ENCODE assay signal across 1 cellular context in the genomic region with DNA sequence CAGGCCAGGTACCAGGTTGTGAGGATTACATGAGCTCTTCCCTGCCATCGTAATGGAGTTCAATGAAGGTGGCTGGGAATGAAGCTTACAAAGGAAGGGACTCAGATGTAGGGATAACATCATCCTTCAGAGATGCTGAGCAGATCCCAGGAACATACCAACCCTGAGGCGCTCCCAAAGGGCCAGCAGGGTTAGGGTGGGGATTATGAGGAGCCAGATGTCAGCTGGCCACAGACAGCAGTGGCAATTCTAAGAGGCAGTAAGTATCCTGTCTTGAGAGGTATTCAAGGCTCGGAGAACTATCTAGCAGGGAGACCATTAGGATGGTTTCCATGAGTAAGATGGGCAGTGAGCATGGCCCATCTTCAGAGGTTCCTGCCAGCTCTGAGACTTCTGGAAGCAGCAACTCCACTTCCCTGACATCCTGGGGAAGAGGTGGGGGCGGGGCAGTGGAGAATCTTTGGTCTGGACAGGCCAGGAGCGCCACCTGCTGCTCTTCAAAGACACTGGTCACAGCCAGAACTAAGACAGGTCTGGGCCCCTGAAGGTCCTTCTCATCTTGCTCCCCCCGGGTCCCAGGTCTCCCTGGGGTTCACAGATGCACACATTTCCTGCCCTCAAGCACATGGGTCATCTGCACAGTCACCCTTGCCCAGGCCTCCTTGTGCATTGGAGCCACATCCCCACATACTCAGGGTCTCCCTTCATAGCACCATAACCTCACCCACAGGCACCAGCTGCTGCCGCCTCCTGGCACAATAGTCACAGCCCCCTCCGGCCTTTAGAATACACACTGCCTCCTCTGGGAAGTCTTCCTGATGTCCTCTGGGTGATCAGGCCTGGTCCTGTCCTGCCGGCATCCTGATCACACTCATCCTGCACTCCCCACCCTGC.
TF ChIP-seq lines count a peak whose summit lies in the region.

No MANE protein-coding gene starts in this region.

TF ChIP-seq in K562, 482 proteins besides CTCF, POLR2A, EP300 and RAD21 (continued from another document and continues in another):
- TF ChIP-seq SP2 (IDR thresholded peaks at IDR 0.05; ENCODE audit: extremely low read depth, low read depth, low read length, poor library complexity, severe bottlenecking), result no peak
- TF ChIP-seq ZC3H11A (IDR thresholded peaks at IDR 0.05; ENCODE audit: low read depth, low read length), result no peak
- TF ChIP-seq, protein P1, sequence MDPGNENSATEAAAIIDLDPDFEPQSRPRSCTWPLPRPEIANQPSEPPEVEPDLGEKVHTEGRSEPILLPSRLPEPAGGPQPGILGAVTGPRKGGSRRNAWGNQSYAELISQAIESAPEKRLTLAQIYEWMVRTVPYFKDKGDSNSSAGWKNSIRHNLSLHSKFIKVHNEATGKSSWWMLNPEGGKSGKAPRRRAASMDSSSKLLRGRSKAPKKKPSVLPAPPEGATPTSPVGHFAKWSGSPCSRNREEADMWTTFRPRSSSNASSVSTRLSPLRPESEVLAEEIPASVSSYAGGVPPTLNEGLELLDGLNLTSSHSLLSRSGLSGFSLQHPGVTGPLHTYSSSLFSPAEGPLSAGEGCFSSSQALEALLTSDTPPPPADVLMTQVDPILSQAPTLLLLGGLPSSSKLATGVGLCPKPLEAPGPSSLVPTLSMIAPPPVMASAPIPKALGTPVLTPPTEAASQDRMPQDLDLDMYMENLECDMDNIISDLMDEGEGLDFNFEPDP (CRISPR knock-in tag; IDR thresholded peaks at IDR 0.05), result no peak
- TF ChIP-seq JUND (IDR thresholded peaks at IDR 0.05; ENCODE audit: borderline replicate concordance, low read depth, low read length), result peak; percentile 55
- TF ChIP-seq JUND (tag; IDR thresholded peaks at IDR 0.05; ENCODE audit: borderline replicate concordance, low read depth, low read length), result peak; percentile 21; the same call in 1 of the 3 replicates
- TF ChIP-seq NRF1 (conservative IDR thresholded peaks at IDR 0.05 in 1 of 2, IDR thresholded peaks at IDR 0.05 in 1 of 2), result no peak
- TF ChIP-seq, protein P2, sequence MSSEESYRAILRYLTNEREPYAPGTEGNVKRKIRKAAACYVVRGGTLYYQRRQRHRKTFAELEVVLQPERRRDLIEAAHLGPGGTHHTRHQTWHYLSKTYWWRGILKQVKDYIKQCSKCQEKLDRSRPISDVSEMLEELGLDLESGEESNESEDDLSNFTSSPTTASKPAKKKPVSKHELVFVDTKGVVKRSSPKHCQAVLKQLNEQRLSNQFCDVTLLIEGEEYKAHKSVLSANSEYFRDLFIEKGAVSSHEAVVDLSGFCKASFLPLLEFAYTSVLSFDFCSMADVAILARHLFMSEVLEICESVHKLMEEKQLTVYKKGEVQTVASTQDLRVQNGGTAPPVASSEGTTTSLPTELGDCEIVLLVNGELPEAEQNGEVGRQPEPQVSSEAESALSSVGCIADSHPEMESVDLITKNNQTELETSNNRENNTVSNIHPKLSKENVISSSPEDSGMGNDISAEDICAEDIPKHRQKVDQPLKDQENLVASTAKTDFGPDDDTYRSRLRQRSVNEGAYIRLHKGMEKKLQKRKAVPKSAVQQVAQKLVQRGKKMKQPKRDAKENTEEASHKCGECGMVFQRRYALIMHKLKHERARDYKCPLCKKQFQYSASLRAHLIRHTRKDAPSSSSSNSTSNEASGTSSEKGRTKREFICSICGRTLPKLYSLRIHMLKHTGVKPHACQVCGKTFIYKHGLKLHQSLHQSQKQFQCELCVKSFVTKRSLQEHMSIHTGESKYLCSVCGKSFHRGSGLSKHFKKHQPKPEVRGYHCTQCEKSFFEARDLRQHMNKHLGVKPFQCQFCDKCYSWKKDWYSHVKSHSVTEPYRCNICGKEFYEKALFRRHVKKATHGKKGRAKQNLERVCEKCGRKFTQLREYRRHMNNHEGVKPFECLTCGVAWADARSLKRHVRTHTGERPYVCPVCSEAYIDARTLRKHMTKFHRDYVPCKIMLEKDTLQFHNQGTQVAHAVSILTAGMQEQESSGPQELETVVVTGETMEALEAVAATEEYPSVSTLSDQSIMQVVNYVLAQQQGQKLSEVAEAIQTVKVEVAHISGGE (CRISPR knock-in tag; IDR thresholded peaks at IDR 0.05), result no peak
- TF ChIP-seq THAP12 (CRISPR knock-in tag; IDR thresholded peaks at IDR 0.05), result no peak
- TF ChIP-seq SMC3 (conservative IDR thresholded peaks at IDR 0.05; ENCODE audit: insufficient read depth, low read depth, low read length), result peak; percentile 100
- TF ChIP-seq NR2C2 (CRISPR knock-in tag; IDR thresholded peaks at IDR 0.05), result peak; percentile 71; the same call in 1 of the 2 replicates
- TF ChIP-seq NR2C2 (tag; IDR thresholded peaks at IDR 0.05), result no peak
- TF ChIP-seq SOX6 (IDR thresholded peaks at IDR 0.05), result no peak
- no peak for TF ChIP-seq PRMT5 (CRISPR knock-in tag; IDR thresholded peaks at IDR 0.05)
- no peak for TF ChIP-seq E2F6 (IDR thresholded peaks at IDR 0.05; ENCODE audit: borderline replicate concordance in 1 of 2, extremely low read depth in 1 of 2, insufficient read depth in 1 of 2, insufficient read length in 1 of 2, low read depth in 1 of 2, low read length in 1 of 2, poor library complexity in 1 of 2, severe bottlenecking in 1 of 2)
- TF ChIP-seq ZBTB7A (IDR thresholded peaks at IDR 0.05; ENCODE audit: borderline replicate concordance, control insufficient read depth, low read depth, low read length), result peak; percentile 22; the same call in 1 of the 2 replicates
- TF ChIP-seq BRD9 (IDR thresholded peaks at IDR 0.05; ENCODE audit: low read depth, partially characterized antibody), result peak; percentile 47
- peak; percentile 84; the same call in 1 of the 2 replicates for TF ChIP-seq KLF13 (tag; IDR thresholded peaks at IDR 0.05; ENCODE audit: borderline replicate concordance, low read depth)
- TF ChIP-seq CBX1 (IDR thresholded peaks at IDR 0.05; ENCODE audit: low read depth), result no peak
- TF ChIP-seq TRIM24 (IDR thresholded peaks at IDR 0.05), result 0 out of 4 replicates have a peak, but pooled peaks of 1 of the 2 experiments have one; percentile 13
- TF ChIP-seq ERF (CRISPR knock-in tag; IDR thresholded peaks at IDR 0.05), result no peak
- TF ChIP-seq SP1 (CRISPR knock-in tag; IDR thresholded peaks at IDR 0.05), result peak; percentile 52; the same call in 1 of the 2 replicates
- TF ChIP-seq REST (CRISPR knock-in tag; IDR thresholded peaks at IDR 0.05; ENCODE audit: low read depth), result 0 out of 2 replicates have a peak, but pooled peaks have one; percentile 39
- no peak for TF ChIP-seq GTF2A2 (tag; IDR thresholded peaks at IDR 0.05)
- TF ChIP-seq FOSL1 (tag; conservative IDR thresholded peaks at IDR 0.05), result no peak
- TF ChIP-seq TFAP4 (CRISPR knock-in tag; IDR thresholded peaks at IDR 0.05; ENCODE audit: borderline replicate concordance), result peak; percentile 69; the same call in 1 of the 2 replicates
- peak; percentile 43 for TF ChIP-seq NEUROD1 (IDR thresholded peaks at IDR 0.05; ENCODE audit: borderline replicate concordance, low read depth, low read length, partially characterized antibody)
- TF ChIP-seq ETV5 (CRISPR knock-in tag; IDR thresholded peaks at IDR 0.05; ENCODE audit: low read depth), result 0 out of 2 replicates have a peak, but pooled peaks have one; percentile 47
- TF ChIP-seq POLR2AphosphoS5 (IDR thresholded peaks at IDR 0.05; ENCODE audit: control insufficient read depth, insufficient read depth, low read depth, low read length), result no peak
- no peak; the same call in 1 of the 2 replicates for TF ChIP-seq LCOR (CRISPR knock-in tag; IDR thresholded peaks at IDR 0.05)
- no peak for TF ChIP-seq RBBP5 (IDR thresholded peaks at IDR 0.05; ENCODE audit: borderline replicate concordance, insufficient read depth, low read length, poor library complexity, severe bottlenecking)
- 0 out of 2 replicates have a peak, but pooled peaks have one; percentile 40 for TF ChIP-seq ARID4B (CRISPR knock-in tag; IDR thresholded peaks at IDR 0.05)
- TF ChIP-seq ZBTB17 (CRISPR knock-in tag; IDR thresholded peaks at IDR 0.05), result 0 out of 2 replicates have a peak, but pooled peaks have one; percentile 32
- TF ChIP-seq E2F5 (CRISPR knock-in tag; IDR thresholded peaks at IDR 0.05), result peak; percentile 86
- TF ChIP-seq CBFB (CRISPR knock-in tag; IDR thresholded peaks at IDR 0.05), result peak; percentile 36; the same call in 1 of the 2 replicates
- peak; percentile 53 for TF ChIP-seq CREM (IDR thresholded peaks at IDR 0.05; ENCODE audit: low read depth)
- TF ChIP-seq PTBP1 (IDR thresholded peaks at IDR 0.05; ENCODE audit: low read depth, low read length), result no peak
